ENCODE assay signal across 9 cellular contexts in the genomic region with DNA sequence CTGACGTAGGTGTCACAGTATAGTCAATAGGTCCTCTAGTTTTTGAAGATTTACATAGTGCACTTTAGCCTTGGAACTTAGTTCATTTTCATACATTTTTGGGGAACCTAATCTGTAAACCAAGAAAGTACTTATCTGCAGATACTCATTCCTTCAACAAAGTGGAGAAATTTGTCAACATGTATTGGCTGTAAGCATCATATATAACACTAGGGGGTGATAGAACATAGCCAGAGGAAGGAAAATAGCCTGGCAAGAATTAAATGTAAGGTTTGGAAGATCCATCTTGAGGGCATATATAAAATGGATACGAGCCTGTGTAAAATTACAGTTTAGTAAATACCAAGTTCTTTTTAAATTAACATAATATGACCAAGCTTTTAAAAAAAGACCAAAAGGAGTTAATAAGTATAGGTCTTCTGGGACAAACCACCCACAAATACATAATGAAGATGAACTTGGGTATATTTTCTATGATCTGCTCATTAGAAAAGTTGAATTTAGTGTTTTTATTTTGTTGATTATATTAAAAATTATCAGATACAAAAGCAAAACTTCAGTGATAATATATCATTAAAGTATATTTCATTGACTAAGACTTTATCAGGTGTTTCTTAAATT. TPM values are rescaled to one million over a fixed set of nuclear protein-coding genes. Genes with fewer than 3 reads are reported as not detected.
DNase-seq lines count a peak whose midpoint lies in the region; ATAC-seq and TF ChIP-seq lines count a peak whose summit lies in the region.
"Had no signal": no experiment of that assay in that cellular context is flagged by ENCODE, and none has a peak within 500 bp of the region (broad histone marks: within the 10 kb centered on the region; RNA-seq: fewer than 3 reads in every experiment).

No MANE protein-coding gene starts in this region.

- H3K4me1 Mint-ChIP-seq in GM23338 (no peaks in the 10 kb centered on the region), MCF 10A (ENCODE audit: insufficient read depth, unreplicated experiment) (peaks cover 6% of the 10 kb centered on the region)

- ATAC-seq in GM23338 (peak; percentile 64), right lobe of liver (peak; percentile 66 to 70 (median 68)), GM18520 (IDR thresholded peaks at IDR 0.05; ENCODE audit: unreplicated experiment) (no peak), HG02885 (IDR thresholded peaks at IDR 0.05; ENCODE audit: poor library complexity, unreplicated experiment) (no peak)

- TF ChIP-seq POLR2A in right lobe of liver (IDR thresholded peaks at IDR 0.05) = no peak

- H3K27ac Mint-ChIP-seq in GM23338 (0 out of 2 replicates have a peak overlapping the region, but pooled peaks have one; percentile 12), MCF 10A (ENCODE audit: low read depth, unreplicated experiment) (no peak overlapping the region)
- H3K27ac Mint-ChIP-seq: activated naive CD8-positive, alpha-beta T cell treated with anti-CD3 and anti-CD28 coated beads, Interleukin-2, amount 10 ng/mL, durations not matched to agents 7 days and 5 days had no signal

- no peaks in the 10 kb centered on the region for H3K9me2 ChIP-seq in GM23338 (ENCODE audit: insufficient read depth)

- H2AFZ ChIP-seq in GM23338 = no peak overlapping the region

- H3K27me3 ChIP-seq in GM23338 (ENCODE audit: insufficient read depth) (no peaks in the 10 kb centered on the region), right lobe of liver (no peaks in the 10 kb centered on the region)

- H3K27ac ChIP-seq in GM23338 (ENCODE audit: low read depth) = no peak overlapping the region
- no peak overlapping the region for H3K27ac ChIP-seq in right lobe of liver

- no peaks in the 10 kb centered on the region for H3K4me1 ChIP-seq in GM23338 (ENCODE audit: insufficient read depth)
- peaks cover 0 to 13% (median 5%) of the 10 kb centered on the region in 4 donors for H3K4me1 ChIP-seq in right lobe of liver

- no TSS peak for BruUV-seq in MCF 10A (replicated peaks; lab: Mats Ljungman, UMichigan)

- H3K4me3 ChIP-seq in AG09309 (ENCODE audit: control insufficient read depth, low read depth, low read length) (no peak overlapping the region), GM23338 (no peak overlapping the region), right lobe of liver (no peak overlapping the region)

- H3K36me3 ChIP-seq in GM23338 (ENCODE audit: insufficient read depth) (no peaks in the 10 kb centered on the region), right lobe of liver (no peaks in the 10 kb centered on the region)

- no peaks in the 10 kb centered on the region for H3K9me3 ChIP-seq in right lobe of liver

- TF ChIP-seq CTCF in AG09309 (IDR thresholded peaks at IDR 0.05; ENCODE audit: control insufficient read depth, insufficient read depth, low read depth, low read length, missing control alignments) (peak; percentile 67), GM23338 (conservative IDR thresholded peaks at IDR 0.05; ENCODE audit: low read depth in 2 of 2) (peak; percentile 68 to 90), MCF 10A (IDR thresholded peaks at IDR 0.05; ENCODE audit: unreplicated experiment) (peak; percentile 76), right lobe of liver (IDR thresholded peaks at IDR 0.05) (peak; percentile 74 to 81 (median 76))

- H3K4me3 Mint-ChIP-seq in GM23338 = no peak overlapping the region
- no peak overlapping the region for H3K4me3 Mint-ChIP-seq in MCF 10A (ENCODE audit: unreplicated experiment)
- H3K4me3 Mint-ChIP-seq: activated naive CD8-positive, alpha-beta T cell treated with anti-CD3 and anti-CD28 coated beads, Interleukin-2, amount 10 ng/mL, durations not matched to agents 7 days and 5 days had no signal

- H3K27me3 Mint-ChIP-seq in GM23338 (ENCODE audit: insufficient read depth, low read depth, poor library complexity) (peaks cover 3% of the 10 kb centered on the region), MCF 10A (ENCODE audit: insufficient read depth, unreplicated experiment) (no peaks in the 10 kb centered on the region)
- H3K27me3 Mint-ChIP-seq: activated naive CD8-positive, alpha-beta T cell treated with anti-CD3 and anti-CD28 coated beads, Interleukin-2, amount 10 ng/mL, durations not matched to agents 7 days and 5 days had no signal

- DNase-seq in AG09309 (ENCODE audit: low read depth) (no peak), GM23338 (ENCODE audit: low spot score) (peak; percentile 79), NCI-H460 (ENCODE audit: extremely low read depth, low read depth) (peak; percentile 43), MCF 10A (ENCODE audit: unreplicated experiment) (peak; percentile 54), right lobe of liver (no peak), GM19238 (ENCODE audit: insufficient read length, low spot score) (no peak)
- DNase-seq: activated naive CD8-positive, alpha-beta T cell treated with anti-CD3 and anti-CD28 coated beads, Interleukin-2, amount 10 ng/mL, durations not matched to agents 7 days and 5 days had no signal

- no peak overlapping the region for H3K4me2 ChIP-seq in GM23338

- H3K79me2 ChIP-seq in GM23338 (replicated peaks; ENCODE audit: insufficient read depth) = no peaks in the 10 kb centered on the region

- intact Hi-C loops in MCF 10A (cut with micrococcal nuclease) (loop anchor here (5.0 kb wide), 1 partner anchor 165 kb away; no protein-coding TSS in a partner anchor), right lobe of liver (cut with DNase I) (loop anchor here in 1 of 2 donors (5.0 kb wide), 1 partner anchor 150 kb away; no protein-coding TSS in a partner anchor)

- H3F3A ChIP-seq in GM23338 (replicated peaks; ENCODE audit: low read depth) = no peaks in the 10 kb centered on the region

- POLR2A ChIA-PET in MCF 10A (lab: Yijun Ruan, JAX) = interaction anchor here (1.0 to 4.0 kb wide), 4 partner anchors 10 to 149 kb away, joined by 3 to 34 read pairs (median 4); partner anchors contain the start of gene RPL37A

- H3K36me3 Mint-ChIP-seq in GM23338 (ENCODE audit: low read depth) (no peaks in the 10 kb centered on the region; the same call in 2 of the 3 replicates), MCF 10A (ENCODE audit: insufficient read depth, unreplicated experiment) (peaks cover 7% of the 10 kb centered on the region)
- H3K36me3 Mint-ChIP-seq: activated naive CD8-positive, alpha-beta T cell treated with anti-CD3 and anti-CD28 coated beads, Interleukin-2, amount 10 ng/mL, durations not matched to agents 7 days and 5 days had no signal

- H4K20me1 ChIP-seq in GM23338 (replicated peaks; ENCODE audit: insufficient read depth) = no peaks in the 10 kb centered on the region; the same call in 1 of the 2 replicates

- H3K9me3 Mint-ChIP-seq in GM23338 (no peaks in the 10 kb centered on the region), MCF 10A (ENCODE audit: unreplicated experiment) (no peaks in the 10 kb centered on the region)
- H3K9me3 Mint-ChIP-seq: activated naive CD8-positive, alpha-beta T cell treated with anti-CD3 and anti-CD28 coated beads, Interleukin-2, amount 10 ng/mL, durations not matched to agents 7 days and 5 days had no signal

- 41% methylated on average over 2 of the region's 2 CpGs for WGBS in right lobe of liver (ENCODE audit: insufficient coverage, low coverage, low lambda C conversion rate, missing lambda C conversion rate)

- CTCF ChIA-PET in MCF 10A (lab: Yijun Ruan, JAX) = interaction anchor here (0.6 to 13.5 kb wide), 23 partner anchors 9 to 1196 kb away, joined by 3 to 673 read pairs (median 5); partner anchors contain the start of gene RPL37A

TF ChIP-seq in GM23338, 12 proteins besides CTCF, POLR2A, EP300 and RAD21:
- TF ChIP-seq REST (IDR thresholded peaks at IDR 0.05; ENCODE audit: unreplicated experiment) (no peak), ETS1 (IDR thresholded peaks at IDR 0.05) (no peak)

RNA-seq across cellular contexts. Expression of gene RPL37A, which starts 18.2 kb away (rescaled TPM):
- total RNA-seq in GM23338 (2014; rRNA removed; shearing (Covaris generic)) = 879 and 1,118 TPM in 2 replicates
- polyA plus RNA-seq in GM23338 (2016; fragmentation: Nextera tagmentation; extraction: Ambion mirVana) = 5,036 and 5,564 TPM in 2 replicates
- 4,818 and 5,323 TPM in 2 replicates for total RNA-seq in NCI-H460 (2014; rRNA removed; shearing (Covaris generic))
- polyA plus RNA-seq in NCI-H460 (2014; cell fraction: nucleus; rRNA removed) = 376 and 775 TPM in 2 replicates
- total RNA-seq in MCF 10A (2022) (4,349 and 4,745 TPM in 2 replicates), right lobe of liver (100 to 1,000 TPM; 383 to 894 (median 710) TPM)

Comparison
In these comparisons a context has a peak if more than half of its experiments do, and no peak if none do; other contexts are left out.
1. DNase-seq: peak in GM23338 (single experiment), NCI-H460 (single experiment) and MCF 10A (single experiment); none in AG09309 (single experiment), right lobe of liver (0 of 3) and GM19238 (single experiment).
2. ATAC-seq: peak in GM23338 (single experiment) and right lobe of liver (4 of 4); none in GM18520 (single experiment) and HG02885 (single experiment).
3. Peak in every context shown above with its lines, with median percentiles within 50 percentile points of each other: CTCF ChIP-seq.